In genomic region chr17:45121055-45121454, GRCh38 we compare ENCODE assay signal across 26 cellular contexts. TPM values are rescaled to one million over a fixed set of nuclear protein-coding genes. Genes with fewer than 3 reads are reported as not detected.
DNase-seq lines count a peak whose midpoint lies in the region; ATAC-seq, FAIRE-seq and TF ChIP-seq lines count a peak whose summit lies in the region.
"Had no signal": no experiment of that assay in that cellular context is flagged by ENCODE, and none has a peak within 500 bp of the region (broad histone marks: within the 10 kb centered on the region; RNA-seq: fewer than 3 reads in every experiment).

No MANE protein-coding gene starts in this region.

- H3K27me3 ChIP-seq in H7 (ENCODE audit: control insufficient read depth, insufficient read depth, low read length) (no peaks in the 10 kb centered on the region), K562 (ENCODE audit: control insufficient read depth in 2 of 2, insufficient read depth in 2 of 2, low read length in 2 of 2) (no peaks in the 10 kb centered on the region), mesenchymal stem cell (ENCODE audit: control insufficient read depth in 1 of 2, insufficient read depth in 1 of 2, low read length in 2 of 2) (no peaks in the 10 kb centered on the region)
- H3K27me3 ChIP-seq: BE2C, SJCRH30 had no signal

- no peak overlapping the region for H2BK120ac ChIP-seq in mesenchymal stem cell (ENCODE audit: low read depth, low read length)

- no peak for ATAC-seq in K562
- ATAC-seq: SK-N-SH treated with all-trans-retinoic acid at 6 μM for 48 hours had no signal

- no peak overlapping the region for H2AK5ac ChIP-seq in mesenchymal stem cell (ENCODE audit: low read length, severe bottlenecking)

- H3K79me2 ChIP-seq in K562 (ENCODE audit: control insufficient read depth, insufficient read depth, low read length), result no peaks in the 10 kb centered on the region; the same call in 2 of the 3 replicates

- DNase-seq in activated effector memory CD4-positive, alpha-beta T cell treated with anti-CD3 and anti-CD28 coated beads, Interleukin-2, amount 50 U/mL, for 16 hours, result peak; percentile 52
- no peak for DNase-seq in activated effector memory CD4-positive, alpha-beta T cell treated with Interleukin-2 at 50 U/mL for 16 hours
- DNase-seq in H7, result peak; percentile 73
- no peak for DNase-seq in K562 (ENCODE audit: extremely low read depth in 1 of 4, low spot score in 3 of 4)
- no peak for DNase-seq in mesenchymal stem cell
- no peak for DNase-seq in NCI-H1694 (lab: John Stamatoyannopoulos, UW)
- no peak for DNase-seq in NCI-H2029 (lab: John Stamatoyannopoulos, UW)
- no peak for DNase-seq in stimulated activated CD4-positive, alpha-beta T cell treated with anti-CD3 and anti-CD28 coated beads, Interleukin-15, amount 100 ng/mL, for 24 hours
- DNase-seq: ACHN; BE2C; CD8-positive, alpha-beta memory T cell; DMS53; GOT3; Karpas-422; NCI-H1092 treated with DMSO at 0.1 percent for 48 hours; NCI-H1436 treated with DMSO at 0.1 percent for 48 hours; NCI-H1930; NCI-H446; NCI-H524 treated with DMSO at 0.1 percent for 48 hours; NCI-H774; SJCRH30 had no signal

- H3K4me3 ChIP-seq in H7 (ENCODE audit: insufficient read depth, low read depth, low read length), result no peak overlapping the region
- no peak overlapping the region for H3K4me3 ChIP-seq in K562
- H3K4me3 ChIP-seq in mesenchymal stem cell (ENCODE audit: insufficient read depth in 1 of 2, low read depth in 1 of 2, low read length in 2 of 2), result no peak overlapping the region
- H3K4me3 ChIP-seq: SJCRH30 had no signal

- no peak overlapping the region for H3K18ac ChIP-seq in mesenchymal stem cell (ENCODE audit: low read depth in 1 of 2, low read length in 2 of 2)

- H2BK12ac ChIP-seq in mesenchymal stem cell (ENCODE audit: low read length in 2 of 2), result no peak overlapping the region

- H2BK5ac ChIP-seq in mesenchymal stem cell (ENCODE audit: low read depth, low read length, poor library complexity, severe bottlenecking), result no peak overlapping the region

- H4K91ac ChIP-seq in mesenchymal stem cell (ENCODE audit: low read length), result peak overlapping the region; percentile 6

- H3K4me2 ChIP-seq in K562 (ENCODE audit: insufficient read depth, low read length) (no peak overlapping the region), mesenchymal stem cell (ENCODE audit: low read length, poor library complexity, severe bottlenecking) (no peak overlapping the region)

- FAIRE-seq in K562 (lab: Jason Lieb, UNC), result no peak
- FAIRE-seq: D721Med, GM18507, RCC 7860 had no signal

- no peak overlapping the region for H4K8ac ChIP-seq in mesenchymal stem cell (ENCODE audit: low read length)

- peaks cover 1% of the 10 kb centered on the region; the same call in 1 of the 2 replicates for H3K36me3 ChIP-seq in H7 (replicated peaks; ENCODE audit: control insufficient read depth, insufficient read depth, low read length)
- no peaks in the 10 kb centered on the region for H3K36me3 ChIP-seq in K562 (ENCODE audit: control insufficient read depth, insufficient read depth, low read length)
- H3K36me3 ChIP-seq in mesenchymal stem cell (ENCODE audit: control insufficient read depth in 1 of 2, insufficient read depth in 2 of 2, low read depth in 1 of 2, low read length in 2 of 2), result peaks cover 28 to 55% of the 10 kb centered on the region in 2 experiments
- H3K36me3 ChIP-seq: BE2C, SJCRH30 had no signal

- no peak for TF ChIP-seq RAD21 in K562 (CRISPR knock-in tag; conservative IDR thresholded peaks at IDR 0.05 in 1 of 2, IDR thresholded peaks at IDR 0.05 in 1 of 2)

- H3K4me1 ChIP-seq in K562 (replicated peaks in 1 of 2; ENCODE audit: control insufficient read depth in 2 of 2, insufficient read depth in 2 of 2, low read length in 2 of 2) (peaks cover 22 to 47% of the 10 kb centered on the region in 2 experiments), mesenchymal stem cell (ENCODE audit: control insufficient read depth, insufficient read depth, low read depth, low read length) (peaks cover 28% of the 10 kb centered on the region)

- H3K79me1 ChIP-seq in mesenchymal stem cell (replicated peaks; ENCODE audit: low read length, poor library complexity, severe bottlenecking), result peaks cover 39% of the 10 kb centered on the region

- no peaks in the 10 kb centered on the region for H4K20me1 ChIP-seq in K562 (replicated peaks; ENCODE audit: control insufficient read depth, insufficient read depth, low read length)

- 92% methylated on average over 16 of the region's 45 CpGs for WGBS in K562 (ENCODE audit: insufficient coverage, low coverage, missing lambda C conversion rate)
- 94% methylated on average over 45 of the region's 45 CpGs for WGBS in mesenchymal stem cell

- H3K14ac ChIP-seq in mesenchymal stem cell (ENCODE audit: low read length in 2 of 2), result no peak overlapping the region

- TF ChIP-seq CTCF in K562 (IDR thresholded peaks at IDR 0.05 in 2 of 3, conservative IDR thresholded peaks at IDR 0.05 in 1 of 3; ENCODE audit: insufficient read depth in 2 of 3, low read depth in 1 of 3, low read length in 3 of 3), result no peak

- H2AFZ ChIP-seq in K562 (ENCODE audit: low read depth, low read length), result no peak overlapping the region
- H2AFZ ChIP-seq in mesenchymal stem cell (ENCODE audit: low read depth, low read length), result no peak overlapping the region

- no peak for TF ChIP-seq EP300 in K562 (IDR thresholded peaks at IDR 0.05; ENCODE audit: low read length)

- H3K9me3 ChIP-seq in K562 (replicated peaks; ENCODE audit: control insufficient read depth, insufficient read depth, low read depth, low read length), result no peaks in the 10 kb centered on the region
- H3K9me3 ChIP-seq in mesenchymal stem cell (ENCODE audit: control insufficient read depth, low read length), result no peaks in the 10 kb centered on the region
- H3K9me3 ChIP-seq: BE2C, SJCRH30 had no signal

- H3K4ac ChIP-seq in mesenchymal stem cell (ENCODE audit: low read depth in 1 of 2, low read length in 2 of 2), result peak overlapping the region in 1 of 2 experiments; percentile 54

- CTCF ChIA-PET in K562 (lab: Yijun Ruan, JAX; ENCODE audit: low intra/inter-chr PET ratio), result no interaction called here

- peak overlapping the region; percentile 12 for H2BK15ac ChIP-seq in mesenchymal stem cell (ENCODE audit: low read depth, poor library complexity, severe bottlenecking)

- H3K27ac ChIP-seq in K562 (ENCODE audit: extremely low read depth, low read depth, low read length) (no peak overlapping the region), mesenchymal stem cell (ENCODE audit: low read length, poor library complexity, severe bottlenecking) (no peak overlapping the region)
- H3K27ac ChIP-seq: 22Rv1, SJCRH30 had no signal

- in situ Hi-C loops in K562 (cut with MboI), result no loop called here

- H3K23ac ChIP-seq in mesenchymal stem cell (ENCODE audit: low read length in 2 of 2), result no peak overlapping the region

- intact Hi-C loops in K562 (cut with micrococcal nuclease), result loop anchor here (10.0 kb wide), 1 partner anchor 106 kb away; no protein-coding TSS in a partner anchor

- no peak for TF ChIP-seq POLR2A in K562 (conservative IDR thresholded peaks at IDR 0.05)

- H3K9me1 ChIP-seq in K562 (ENCODE audit: control insufficient read depth, insufficient read depth, low read length), result no peaks in the 10 kb centered on the region

- POLR2A ChIA-PET in K562 (lab: Yijun Ruan, JAX), result no interaction called here

- H3K9ac ChIP-seq in K562 (ENCODE audit: insufficient read depth in 1 of 2, low read depth in 2 of 2, low read length in 2 of 2), result 0 out of 4 replicates have a peak overlapping the region, but pooled peaks of 1 of the 2 experiments have one; percentile 29
- no peak overlapping the region for H3K9ac ChIP-seq in mesenchymal stem cell (ENCODE audit: low read length)

- BruUV-seq in K562 (replicated peaks; lab: Mats Ljungman, UMichigan), result no TSS peak

RNA-seq across cellular contexts. Expression of gene PLCD3, which starts 11.3 kb away (rescaled TPM):
- total RNA-seq in H7 (2014; rRNA removed; shearing (Covaris generic)), result 24.1 and 28.6 TPM in 2 replicates
- 4.5 and 16.3 TPM in 2 replicates for total RNA-seq in K562 (2011; cell fraction: chromatin; rRNA removed; ENCODE audit: low replicate concordance)
- 10.4 and 13.0 TPM in 2 replicates for total RNA-seq in K562 (2011; cell fraction: nucleolus; rRNA removed)
- 4.2 and 4.8 TPM in 2 replicates for total RNA-seq in K562 (2011; cell fraction: nucleoplasm; rRNA removed)
- 7.5 and 8.8 TPM in 2 replicates for total RNA-seq in K562 (2014; rRNA removed)
- 2.4 and 2.5 TPM in 2 replicates for total RNA-seq in K562 (2014; rRNA removed; fragmentation: Illumina TruSeq; extraction: Trizol)
- 4.0 and 4.6 TPM in 2 replicates for total RNA-seq in K562 (2015; rRNA removed; fragmentation: Illumina TruSeq; extraction: Trizol)
- 22.6 and 22.9 TPM in 2 replicates for total RNA-seq in K562 (2021)
- 8.1 and 16.5 TPM in 2 replicates for polyA plus RNA-seq in K562 (2011; rRNA removed)
- polyA plus RNA-seq in K562 (2011; cell fraction: cytosol; rRNA removed), result 15.2 and 44.8 TPM in 2 replicates
- 10.0 and 23.0 TPM in 2 replicates for polyA plus RNA-seq in K562 (2011; cell fraction: nucleus; rRNA removed)
- 13.0 and 13.6 TPM in 2 replicates for polyA plus RNA-seq in K562 (2012)
- 10.5 and 14.7 TPM in 2 replicates for polyA plus RNA-seq in K562 (2014; fragmentation: Illumina TruSeq; extraction: Trizol)
- polyA plus RNA-seq in K562 (2014; fragmentation: Nextera tagmentation; extraction: Ambion mirVana), result under 1 TPM; 0.20 to 0.27 TPM
- 8.2 and 15.7 TPM in 2 replicates for polyA plus RNA-seq in K562 (2014; rRNA removed)
- 1.6 and 13.2 TPM in 2 replicates for polyA minus RNA-seq in K562 (2011; rRNA and poly(A)+ RNA removed)
- polyA minus RNA-seq in K562 (2011; cell fraction: cytosol; rRNA and poly(A)+ RNA removed), result 17.4 and 18.3 TPM in 2 replicates
- polyA minus RNA-seq in K562 (2011; cell fraction: nucleus; rRNA and poly(A)+ RNA removed), result 3.4 and 8.9 TPM in 2 replicates
- polyA plus RNA-seq in mesenchymal stem cell (2013, experiment 1 of 2), result 63.5 TPM
- 58.4 TPM for polyA plus RNA-seq in mesenchymal stem cell (2013, experiment 2 of 2)

RNA-seq across cellular contexts. Expression of gene ACBD4, which starts 14.4 kb away (rescaled TPM):
- 1.5 and 6.0 TPM in 2 replicates for total RNA-seq in H7 (2014; rRNA removed; shearing (Covaris generic))
- total RNA-seq in K562 (2011; cell fraction: chromatin; rRNA removed; ENCODE audit: low replicate concordance), result 14.7 and 39.0 TPM in 2 replicates
- total RNA-seq in K562 (2011; cell fraction: nucleolus; rRNA removed), result 32.7 and 33.0 TPM in 2 replicates
- 14.5 and 17.5 TPM in 2 replicates for total RNA-seq in K562 (2011; cell fraction: nucleoplasm; rRNA removed)
- 5.5 and 6.3 TPM in 2 replicates for total RNA-seq in K562 (2014; rRNA removed)
- total RNA-seq in K562 (2014; rRNA removed; fragmentation: Illumina TruSeq; extraction: Trizol), result 1.6 and 2.1 TPM in 2 replicates
- total RNA-seq in K562 (2015; rRNA removed; fragmentation: Illumina TruSeq; extraction: Trizol), result 2.0 and 2.1 TPM in 2 replicates
- total RNA-seq in K562 (2021), result 4.7 and 5.7 TPM in 2 replicates
- polyA plus RNA-seq in K562 (2011; rRNA removed), result 6.9 and 9.1 TPM in 2 replicates
- polyA plus RNA-seq in K562 (2011; cell fraction: cytosol; rRNA removed), result 4.9 and 7.5 TPM in 2 replicates
- polyA plus RNA-seq in K562 (2011; cell fraction: nucleus; rRNA removed), result 24.3 and 48.8 TPM in 2 replicates
- polyA plus RNA-seq in K562 (2012), result 6.1 and 12.0 TPM in 2 replicates
- 4.6 and 5.4 TPM in 2 replicates for polyA plus RNA-seq in K562 (2014; fragmentation: Illumina TruSeq; extraction: Trizol)
- polyA plus RNA-seq in K562 (2014; fragmentation: Nextera tagmentation; extraction: Ambion mirVana), result under 1 TPM; 0.14 to 0.15 TPM
- 5.6 and 7.0 TPM in 2 replicates for polyA plus RNA-seq in K562 (2014; rRNA removed)
- polyA minus RNA-seq in K562 (2011; rRNA and poly(A)+ RNA removed), result 1.8 and 2.6 TPM in 2 replicates
- polyA minus RNA-seq in K562 (2011; cell fraction: cytosol; rRNA and poly(A)+ RNA removed), result 3.7 and 4.4 TPM in 2 replicates
- 17.5 and 22.5 TPM in 2 replicates for polyA minus RNA-seq in K562 (2011; cell fraction: nucleus; rRNA and poly(A)+ RNA removed)
- 3.8 TPM for polyA plus RNA-seq in mesenchymal stem cell (2013, experiment 1 of 2)
- polyA plus RNA-seq in mesenchymal stem cell (2013, experiment 2 of 2), result 4.1 TPM

RNA-seq across cellular contexts. Expression of gene HEXIM1, which starts 27.2 kb away (rescaled TPM):
- total RNA-seq in H7 (2014; rRNA removed; shearing (Covaris generic)), result 4.1 and 4.6 TPM in 2 replicates
- total RNA-seq in K562 (2011; cell fraction: chromatin; rRNA removed; ENCODE audit: low replicate concordance), result 13.2 and 13.4 TPM in 2 replicates
- 10.9 and 13.0 TPM in 2 replicates for total RNA-seq in K562 (2011; cell fraction: nucleolus; rRNA removed)
- 15.3 and 17.7 TPM in 2 replicates for total RNA-seq in K562 (2011; cell fraction: nucleoplasm; rRNA removed)
- total RNA-seq in K562 (2014; rRNA removed) (18.5 and 18.8 TPM in 2 replicates), K562 (2014; rRNA removed; fragmentation: Illumina TruSeq; extraction: Trizol) (4.0 and 4.2 TPM in 2 replicates), K562 (2015; rRNA removed; fragmentation: Illumina TruSeq; extraction: Trizol) (6.6 and 7.3 TPM in 2 replicates), K562 (2021) (21.4 and 28.3 TPM in 2 replicates)
- polyA plus RNA-seq in K562 (2011; rRNA removed) (7.9 and 9.1 TPM in 2 replicates), K562 (2014; fragmentation: Illumina TruSeq; extraction: Trizol) (20.9 and 27.2 TPM in 2 replicates), K562 (2014; fragmentation: Nextera tagmentation; extraction: Ambion mirVana) (1 to 10 TPM; 1.4 to 1.6 TPM), K562 (2014; rRNA removed) (24.4 and 26.2 TPM in 2 replicates)
- polyA plus RNA-seq in K562 (2011; cell fraction: cytosol; rRNA removed), result 8.8 and 11.7 TPM in 2 replicates
- polyA plus RNA-seq in K562 (2011; cell fraction: nucleus; rRNA removed), result 7.8 and 10.5 TPM in 2 replicates
- polyA plus RNA-seq in K562 (2012), result 18.0 and 23.2 TPM in 2 replicates
- polyA minus RNA-seq in K562 (2011; rRNA and poly(A)+ RNA removed), result 3.2 and 4.6 TPM in 2 replicates
- 5.6 and 6.3 TPM in 2 replicates for polyA minus RNA-seq in K562 (2011; cell fraction: cytosol; rRNA and poly(A)+ RNA removed)
- polyA minus RNA-seq in K562 (2011; cell fraction: nucleus; rRNA and poly(A)+ RNA removed), result 3.8 and 7.1 TPM in 2 replicates
- polyA plus RNA-seq in mesenchymal stem cell (2013, experiment 1 of 2), result 23.8 TPM
- polyA plus RNA-seq in mesenchymal stem cell (2013, experiment 2 of 2), result 23.7 TPM

RNA-seq across cellular contexts. Expression of gene HEXIM2, which starts 40.6 kb away (rescaled TPM):
- total RNA-seq in H7 (2014; rRNA removed; shearing (Covaris generic)), result 11.5 and 11.9 TPM in 2 replicates
- total RNA-seq in K562 (2011; cell fraction: chromatin; rRNA removed; ENCODE audit: low replicate concordance), result 1.4 TPM in 1 of 2 replicates, not detected in the other
- 0.83 and 1.2 TPM in 2 replicates for total RNA-seq in K562 (2011; cell fraction: nucleolus; rRNA removed)
- total RNA-seq in K562 (2011; cell fraction: nucleoplasm; rRNA removed), result 0.69 and 1.2 TPM in 2 replicates
- total RNA-seq in K562 (2014; rRNA removed) (2.7 and 3.4 TPM in 2 replicates), K562 (2014; rRNA removed; fragmentation: Illumina TruSeq; extraction: Trizol) (0.29 and 0.69 TPM in 2 replicates), K562 (2015; rRNA removed; fragmentation: Illumina TruSeq; extraction: Trizol) (1.4 and 1.8 TPM in 2 replicates), K562 (2021) (2.0 and 2.1 TPM in 2 replicates)
- polyA plus RNA-seq in K562 (2011; rRNA removed) (1.1 and 1.6 TPM in 2 replicates), K562 (2014; fragmentation: Illumina TruSeq; extraction: Trizol) (1.1 and 1.9 TPM in 2 replicates), K562 (2014; fragmentation: Nextera tagmentation; extraction: Ambion mirVana) (not detected), K562 (2014; rRNA removed) (0.86 and 1.8 TPM in 2 replicates)
- 1.7 and 2.5 TPM in 2 replicates for polyA plus RNA-seq in K562 (2011; cell fraction: cytosol; rRNA removed)
- polyA plus RNA-seq in K562 (2011; cell fraction: nucleus; rRNA removed), result 0.98 and 1.1 TPM in 2 replicates
- 2.3 and 2.8 TPM in 2 replicates for polyA plus RNA-seq in K562 (2012)
- 0.46 and 0.72 TPM in 2 replicates for polyA minus RNA-seq in K562 (2011; rRNA and poly(A)+ RNA removed)
- not detected in 2 replicates for polyA minus RNA-seq in K562 (2011; cell fraction: cytosol; rRNA and poly(A)+ RNA removed)
- 0.54 and 1.3 TPM in 2 replicates for polyA minus RNA-seq in K562 (2011; cell fraction: nucleus; rRNA and poly(A)+ RNA removed)
- polyA plus RNA-seq in mesenchymal stem cell (2013, experiment 1 of 2), result 2.2 TPM
- 2.6 TPM for polyA plus RNA-seq in mesenchymal stem cell (2013, experiment 2 of 2)

RNA-seq across cellular contexts. Expression of gene NMT1, which starts 59.9 kb away (rescaled TPM):
- total RNA-seq in H7 (2014; rRNA removed; shearing (Covaris generic)), result 111 and 115 TPM in 2 replicates
- 146 and 215 TPM in 2 replicates for total RNA-seq in K562 (2011; cell fraction: chromatin; rRNA removed; ENCODE audit: low replicate concordance)
- total RNA-seq in K562 (2011; cell fraction: nucleolus; rRNA removed), result 112 and 131 TPM in 2 replicates
- total RNA-seq in K562 (2011; cell fraction: nucleoplasm; rRNA removed), result 122 and 132 TPM in 2 replicates
- 116 and 117 TPM in 2 replicates for total RNA-seq in K562 (2014; rRNA removed)
- 105 and 140 TPM in 2 replicates for total RNA-seq in K562 (2014; rRNA removed; fragmentation: Illumina TruSeq; extraction: Trizol)
- total RNA-seq in K562 (2015; rRNA removed; fragmentation: Illumina TruSeq; extraction: Trizol), result 402 and 569 TPM in 2 replicates
- total RNA-seq in K562 (2021), result 213 and 214 TPM in 2 replicates
- polyA plus RNA-seq in K562 (2011; rRNA removed), result 115 and 126 TPM in 2 replicates
- 52.9 and 59.1 TPM in 2 replicates for polyA plus RNA-seq in K562 (2011; cell fraction: cytosol; rRNA removed)
- polyA plus RNA-seq in K562 (2011; cell fraction: nucleus; rRNA removed), result 165 and 192 TPM in 2 replicates
- polyA plus RNA-seq in K562 (2012), result 120 and 129 TPM in 2 replicates
- 205 and 323 TPM in 2 replicates for polyA plus RNA-seq in K562 (2014; fragmentation: Illumina TruSeq; extraction: Trizol)
- polyA plus RNA-seq in K562 (2014; fragmentation: Nextera tagmentation; extraction: Ambion mirVana), result 100 to 1,000 TPM; 297 to 332 TPM
- 86.7 and 116 TPM in 2 replicates for polyA plus RNA-seq in K562 (2014; rRNA removed)
- polyA minus RNA-seq in K562 (2011; rRNA and poly(A)+ RNA removed), result 85.9 and 107 TPM in 2 replicates
- polyA minus RNA-seq in K562 (2011; cell fraction: cytosol; rRNA and poly(A)+ RNA removed), result 222 and 388 TPM in 2 replicates
- 42.5 and 94.9 TPM in 2 replicates for polyA minus RNA-seq in K562 (2011; cell fraction: nucleus; rRNA and poly(A)+ RNA removed)
- polyA plus RNA-seq in mesenchymal stem cell (2013, experiment 1 of 2), result 118 TPM
- polyA plus RNA-seq in mesenchymal stem cell (2013, experiment 2 of 2), result 123 TPM

Comparison
In these comparisons a context has a peak if more than half of its experiments do, and no peak if none do; other contexts are left out.
1. DNase-seq: peak in activated effector memory CD4-positive, alpha-beta T cell treated with anti-CD3 and anti-CD28 coated beads, Interleukin-2, amount 50 U/mL, for 16 hours (single experiment) and H7 (single experiment); none in activated effector memory CD4-positive, alpha-beta T cell treated with Interleukin-2 at 50 U/mL for 16 hours (single experiment), K562 (0 of 4), mesenchymal stem cell (single experiment), NCI-H1694 (single experiment), NCI-H2029 (single experiment) and stimulated activated CD4-positive, alpha-beta T cell treated with anti-CD3 and anti-CD28 coated beads, Interleukin-15, amount 100 ng/mL, for 24 hours (single experiment).